ENCODE assay signal across 9 cellular contexts in genomic region chr1:155325596-155325893, GRCh38. TPM values are rescaled to one million over a fixed set of nuclear protein-coding genes. Genes with fewer than 3 reads are reported as not detected.
A peak's percentile ranks its signal among the peaks of the same experiment; 100 is the strongest.
DNase-seq lines count a peak whose midpoint lies in the region; ATAC-seq and TF ChIP-seq lines count a peak whose summit lies in the region.
"Had no signal": no experiment of that assay in that cellular context is flagged by ENCODE, and none has a peak within 500 bp of the region (broad histone marks: within the 10 kb centered on the region; RNA-seq: fewer than 3 reads in every experiment).

No MANE protein-coding gene starts in this region.

- H3K4me3 Mint-ChIP-seq in brain, result peak overlapping the region; percentile 54 to 90 (median 80)

- 63 to 65% methylated on average over 6 of the region's 6 CpGs for WGBS in heart right ventricle, 2 donors
- 60 to 63% methylated on average over 6 of the region's 6 CpGs for WGBS in mesodermal cell (ENCODE audit: insufficient coverage in 2 of 2), 2 experiments
- 55 to 90% methylated on average over 6 of the region's 6 CpGs for WGBS in upper lobe of left lung, 2 donors

- H3K36me3 ChIP-seq in heart right ventricle (peaks cover 0 to 53% (median 37%) of the 10 kb centered on the region in 9 donors), mesodermal cell (ENCODE audit: control insufficient read depth, insufficient read depth, low read length) (peaks cover 43% of the 10 kb centered on the region), upper lobe of left lung (peaks cover 0 to 33% (median 15%) of the 10 kb centered on the region in 4 donors)

- DNase-seq in heart right ventricle (no peak), Right ventricle myocardium superior (no peak), upper lobe of left lung (no peak), DMS153 treated with DMSO at 0.1 percent for 48 hours (lab: John Stamatoyannopoulos, UW; ENCODE audit: unreplicated experiment) (no peak), UCSD-AML1 (lab: John Stamatoyannopoulos, UW; ENCODE audit: unreplicated experiment) (no peak)
- no peak for DNase-seq in NK-92 treated with Interleukin-12 subunit alpha and Interleukin-12 subunit beta, amount 100 ng/mL, for 24 hours (lab: John Stamatoyannopoulos, UW)

- no peak for TF ChIP-seq POLR2A in upper lobe of left lung (IDR thresholded peaks at IDR 0.05)

- H3K9me3 ChIP-seq in heart right ventricle (no peaks in the 10 kb centered on the region), mesodermal cell (ENCODE audit: control insufficient read depth, low read length) (no peaks in the 10 kb centered on the region), upper lobe of left lung (no peaks in the 10 kb centered on the region)

- peaks cover 8% of the 10 kb centered on the region for H3K27me3 Mint-ChIP-seq in brain

- H3K27ac Mint-ChIP-seq in brain, result peak overlapping the region in 4 of 5 experiments; percentile 24 to 91 (median 44)

- no peaks in the 10 kb centered on the region for H3K9me3 Mint-ChIP-seq in brain

- H3K4me3 ChIP-seq in heart right ventricle, result peak overlapping the region in 8 of 10 donors; percentile 67 to 95 (median 84)
- H3K4me3 ChIP-seq in mesodermal cell (ENCODE audit: extremely low read depth, insufficient read depth, low read length, poor library complexity, severe bottlenecking), result peak overlapping the region; percentile 73
- H3K4me3 ChIP-seq in upper lobe of left lung, result peak overlapping the region in 3 of 4 donors; percentile 73 to 87 (median 83)

- peaks cover 31% of the 10 kb centered on the region for H3K4me1 Mint-ChIP-seq in brain

- H3K4me1 ChIP-seq in heart right ventricle, result peaks cover 7 to 40% (median 33%) of the 10 kb centered on the region in 9 donors
- H3K4me1 ChIP-seq in mesodermal cell (ENCODE audit: control insufficient read depth, insufficient read depth, low read length, poor library complexity, severe bottlenecking), result peaks cover 27% of the 10 kb centered on the region
- H3K4me1 ChIP-seq in upper lobe of left lung, result peaks cover 28 to 58% (median 36%) of the 10 kb centered on the region in 4 donors

- H3K36me3 Mint-ChIP-seq in brain, result peaks cover 13% of the 10 kb centered on the region

- no peaks in the 10 kb centered on the region for H3K27me3 ChIP-seq in heart right ventricle
- no peaks in the 10 kb centered on the region for H3K27me3 ChIP-seq in upper lobe of left lung

- TF ChIP-seq EP300 in upper lobe of left lung (IDR thresholded peaks at IDR 0.05), result no peak

- no peak for ATAC-seq in heart right ventricle
- no peak for ATAC-seq in Right ventricle myocardium superior (ENCODE audit: poor library complexity)
- ATAC-seq in upper lobe of left lung (ENCODE audit: low FRiP score in 2 of 2), result no peak

- TF ChIP-seq CTCF in heart right ventricle (IDR thresholded peaks at IDR 0.05) (no peak), brain (conservative IDR thresholded peaks at IDR 0.05) (no peak), upper lobe of left lung (IDR thresholded peaks at IDR 0.05) (no peak)

- intact Hi-C loops in heart right ventricle (cut with DNase I) (no loop called here), Right ventricle myocardium superior (cut with DNase I) (no loop called here)

- H3K27ac ChIP-seq in heart right ventricle (peak overlapping the region in 4 of 10 donors; percentile 95 to 98 (median 98)), mesodermal cell (ENCODE audit: low read depth, low read length, severe bottlenecking) (no peak overlapping the region), upper lobe of left lung (peak overlapping the region; percentile 14 to 97 (median 96))

RNA-seq across cellular contexts. Expression of gene RUSC1, which starts 4.9 kb away (rescaled TPM):
- total RNA-seq in heart right ventricle, result 10 to 100 TPM; 11.4 to 22.8 (median 15.1) TPM
- polyA plus RNA-seq in heart right ventricle, result 10 to 100 TPM; 25.0 to 26.4 TPM
- total RNA-seq in Right ventricle myocardium superior, result 19.9 TPM
- polyA plus RNA-seq in brain (ENCODE audit: insufficient read depth, low read depth, low replicate concordance), result 80.5 TPM
- polyA plus RNA-seq in mesodermal cell (2013, experiment 1 of 2), result 38.3 TPM
- polyA plus RNA-seq in mesodermal cell (2013, experiment 2 of 2), result 30.9 TPM
- 10 to 100 TPM; 21.4 to 41.9 (median 31.2) TPM for total RNA-seq in upper lobe of left lung

RNA-seq across cellular contexts. Expression of gene FDPS, which starts 16.9 kb away (rescaled TPM):
- total RNA-seq in heart right ventricle (100 to 1,000 TPM in 1 of 10 donors, 10 to 100 TPM in 9; 63.1 to 108 (median 76.9) TPM), Right ventricle myocardium superior (71.2 TPM), upper lobe of left lung (100 to 1,000 TPM; 129 to 256 (median 179) TPM)
- polyA plus RNA-seq in heart right ventricle (100 to 1,000 TPM; 109 to 113 TPM), brain (ENCODE audit: insufficient read depth, low read depth, low replicate concordance) (292 TPM)
- 612 TPM for polyA plus RNA-seq in mesodermal cell (2013, experiment 1 of 2)
- 566 TPM for polyA plus RNA-seq in mesodermal cell (2013, experiment 2 of 2)

RNA-seq across cellular contexts. Expression of gene PKLR, which starts 24.3 kb away (rescaled TPM):
- total RNA-seq in heart right ventricle (under 1 TPM in 1 of 10 donors, not detected in 9; 0.11 TPM), Right ventricle myocardium superior (not detected), upper lobe of left lung (under 1 TPM in 2 of 6 donors, not detected in 4; 0.14 to 0.17 TPM)
- polyA plus RNA-seq in heart right ventricle (not detected), brain (ENCODE audit: insufficient read depth, low read depth, low replicate concordance) (0.17 TPM)
- polyA plus RNA-seq in mesodermal cell (2013, experiment 1 of 2), result not detected
- polyA plus RNA-seq in mesodermal cell (2013, experiment 2 of 2), result not detected
- total RNA-seq: dermis microvascular lymphatic vessel endothelial cell had no signal

RNA-seq across cellular contexts. Expression of gene HCN3, which starts 48.3 kb away (rescaled TPM):
- 1 to 10 TPM in 5 of 10 donors, under 1 TPM in 5; 0.68 to 1.7 (median 1.0) TPM for total RNA-seq in heart right ventricle
- polyA plus RNA-seq in heart right ventricle, result 1 to 10 TPM in 1 of 2 donors, under 1 TPM in 1; 0.81 to 3.2 TPM
- total RNA-seq in Right ventricle myocardium superior, result 1.4 TPM
- polyA plus RNA-seq in brain (ENCODE audit: insufficient read depth, low read depth, low replicate concordance), result 22.3 TPM
- polyA plus RNA-seq in mesodermal cell (2013, experiment 1 of 2), result 7.9 TPM
- polyA plus RNA-seq in mesodermal cell (2013, experiment 2 of 2), result 5.0 TPM
- 1 to 10 TPM; 1.1 to 6.3 (median 2.6) TPM for total RNA-seq in upper lobe of left lung

RNA-seq across cellular contexts. Expression of gene CLK2, which starts 52.2 kb away (rescaled TPM):
- total RNA-seq in heart right ventricle, result 10 to 100 TPM; 12.5 to 21.9 (median 18.0) TPM
- 10 to 100 TPM; 17.4 to 47.1 TPM for polyA plus RNA-seq in heart right ventricle
- 18.5 TPM for total RNA-seq in Right ventricle myocardium superior
- 29.7 TPM for polyA plus RNA-seq in brain (ENCODE audit: insufficient read depth, low read depth, low replicate concordance)
- polyA plus RNA-seq in mesodermal cell (2013, experiment 1 of 2), result 59.9 TPM
- 59.1 TPM for polyA plus RNA-seq in mesodermal cell (2013, experiment 2 of 2)
- 10 to 100 TPM; 32.7 to 92.2 (median 48.1) TPM for total RNA-seq in upper lobe of left lung
